Comparison of ENCODE assay signal across 1 cellular context in the genomic region with DNA sequence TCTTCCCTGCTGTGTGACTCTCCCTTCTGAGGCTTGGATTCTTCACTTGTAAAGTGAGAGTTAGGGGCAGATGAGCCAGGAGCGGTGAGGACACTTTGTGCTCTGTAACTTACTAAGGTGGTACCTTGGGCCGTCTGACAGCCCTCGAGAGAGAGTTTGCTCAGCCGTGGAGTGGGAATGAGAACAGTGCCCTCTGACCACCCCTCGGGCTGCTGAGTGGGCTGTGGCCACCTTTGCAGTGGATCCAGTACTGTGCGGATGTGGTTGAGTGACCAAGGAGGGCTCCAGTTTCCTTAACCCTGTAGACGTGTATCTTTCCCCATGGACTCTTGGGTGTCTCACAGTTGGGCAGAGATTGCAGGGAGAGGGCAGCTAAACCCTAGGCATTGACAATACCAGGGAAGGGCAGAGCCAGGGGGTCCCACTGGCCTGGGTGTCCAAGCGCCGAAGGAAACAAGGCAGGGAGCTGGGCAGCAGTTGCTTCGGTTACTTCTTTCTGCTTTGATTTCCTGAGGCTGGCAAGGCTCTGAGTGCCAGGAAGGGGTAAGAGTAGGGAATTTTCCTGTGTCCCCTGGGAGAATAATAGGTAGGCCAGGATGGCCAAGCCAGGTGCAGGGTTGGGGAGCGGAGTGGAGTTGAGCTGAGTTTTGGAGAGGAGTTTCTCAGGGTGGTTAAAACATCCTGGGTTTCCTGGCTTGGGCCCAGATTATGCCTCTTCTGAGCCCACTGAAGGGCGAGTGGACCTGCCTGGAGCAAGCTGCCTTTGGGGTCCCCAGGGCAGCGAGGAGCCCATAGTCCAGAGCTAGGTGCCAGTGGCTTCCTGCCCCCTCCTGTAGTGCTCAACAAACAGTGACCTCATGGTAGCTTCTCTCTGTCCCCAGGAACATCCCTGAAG.
TF ChIP-seq lines count a peak whose summit lies in the region.

No MANE protein-coding gene starts in this region.

TF ChIP-seq in HepG2, 621 proteins besides CTCF, POLR2A, EP300 and RAD21:
- TF ChIP-seq, protein P1, sequence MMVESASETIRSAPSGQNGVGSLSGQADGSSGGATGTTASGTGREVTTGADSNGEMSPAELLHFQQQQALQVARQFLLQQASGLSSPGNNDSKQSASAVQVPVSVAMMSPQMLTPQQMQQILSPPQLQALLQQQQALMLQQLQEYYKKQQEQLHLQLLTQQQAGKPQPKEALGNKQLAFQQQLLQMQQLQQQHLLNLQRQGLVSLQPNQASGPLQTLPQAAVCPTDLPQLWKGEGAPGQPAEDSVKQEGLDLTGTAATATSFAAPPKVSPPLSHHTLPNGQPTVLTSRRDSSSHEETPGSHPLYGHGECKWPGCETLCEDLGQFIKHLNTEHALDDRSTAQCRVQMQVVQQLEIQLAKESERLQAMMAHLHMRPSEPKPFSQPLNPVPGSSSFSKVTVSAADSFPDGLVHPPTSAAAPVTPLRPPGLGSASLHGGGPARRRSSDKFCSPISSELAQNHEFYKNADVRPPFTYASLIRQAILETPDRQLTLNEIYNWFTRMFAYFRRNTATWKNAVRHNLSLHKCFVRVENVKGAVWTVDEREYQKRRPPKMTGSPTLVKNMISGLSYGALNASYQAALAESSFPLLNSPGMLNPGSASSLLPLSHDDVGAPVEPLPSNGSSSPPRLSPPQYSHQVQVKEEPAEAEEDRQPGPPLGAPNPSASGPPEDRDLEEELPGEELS (CRISPR knock-in tag; IDR thresholded peaks at IDR 0.05) = no peak
- TF ChIP-seq, protein P2, sequence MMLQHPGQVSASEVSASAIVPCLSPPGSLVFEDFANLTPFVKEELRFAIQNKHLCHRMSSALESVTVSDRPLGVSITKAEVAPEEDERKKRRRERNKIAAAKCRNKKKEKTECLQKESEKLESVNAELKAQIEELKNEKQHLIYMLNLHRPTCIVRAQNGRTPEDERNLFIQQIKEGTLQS (CRISPR knock-in tag; IDR thresholded peaks at IDR 0.05) = no peak
- TF ChIP-seq, protein P3, sequence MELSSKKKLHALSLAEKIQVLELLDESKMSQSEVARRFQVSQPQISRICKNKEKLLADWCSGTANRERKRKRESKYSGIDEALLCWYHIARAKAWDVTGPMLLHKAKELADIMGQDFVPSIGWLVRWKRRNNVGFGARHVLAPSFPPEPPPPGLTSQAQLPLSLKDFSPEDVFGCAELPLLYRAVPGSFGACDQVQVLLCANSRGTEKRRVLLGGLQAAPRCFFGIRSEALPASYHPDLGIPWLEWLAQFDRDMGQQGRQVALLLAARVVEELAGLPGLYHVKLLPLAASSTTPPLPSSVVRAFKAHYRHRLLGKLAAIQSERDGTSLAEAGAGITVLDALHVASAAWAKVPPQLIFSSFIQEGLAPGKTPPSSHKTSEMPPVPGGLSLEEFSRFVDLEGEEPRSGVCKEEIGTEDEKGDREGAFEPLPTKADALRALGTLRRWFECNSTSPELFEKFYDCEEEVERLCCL (CRISPR knock-in tag; IDR thresholded peaks at IDR 0.05; ENCODE audit: borderline replicate concordance) = no peak
- TF ChIP-seq RBAK (CRISPR knock-in tag; IDR thresholded peaks at IDR 0.05) (no peak), POLR2G (IDR thresholded peaks at IDR 0.05; ENCODE audit: low read depth, low read length) (0 out of 2 replicates have a peak, but pooled peaks have one; percentile 29), ISL2 (CRISPR knock-in tag; IDR thresholded peaks at IDR 0.05) (no peak), RBM22 (optimal IDR thresholded peaks at IDR 0.05; ENCODE audit: low read length) (peak; percentile 46), HOXA9 (CRISPR knock-in tag; IDR thresholded peaks at IDR 0.05; ENCODE audit: borderline replicate concordance) (no peak), HOXD1 (CRISPR knock-in tag; IDR thresholded peaks at IDR 0.05) (no peak), ZNF333 (CRISPR knock-in tag; IDR thresholded peaks at IDR 0.05; ENCODE audit: borderline replicate concordance) (no peak), ZSCAN25 (CRISPR knock-in tag; IDR thresholded peaks at IDR 0.05) (no peak), ZNF121 (CRISPR knock-in tag; IDR thresholded peaks at IDR 0.05) (no peak), ZBTB38 (CRISPR knock-in tag; IDR thresholded peaks at IDR 0.05) (no peak), MEF2D (CRISPR knock-in tag; IDR thresholded peaks at IDR 0.05) (no peak), MYNN (CRISPR knock-in tag; IDR thresholded peaks at IDR 0.05; ENCODE audit: low read depth) (no peak)
- TF ChIP-seq, protein P4, sequence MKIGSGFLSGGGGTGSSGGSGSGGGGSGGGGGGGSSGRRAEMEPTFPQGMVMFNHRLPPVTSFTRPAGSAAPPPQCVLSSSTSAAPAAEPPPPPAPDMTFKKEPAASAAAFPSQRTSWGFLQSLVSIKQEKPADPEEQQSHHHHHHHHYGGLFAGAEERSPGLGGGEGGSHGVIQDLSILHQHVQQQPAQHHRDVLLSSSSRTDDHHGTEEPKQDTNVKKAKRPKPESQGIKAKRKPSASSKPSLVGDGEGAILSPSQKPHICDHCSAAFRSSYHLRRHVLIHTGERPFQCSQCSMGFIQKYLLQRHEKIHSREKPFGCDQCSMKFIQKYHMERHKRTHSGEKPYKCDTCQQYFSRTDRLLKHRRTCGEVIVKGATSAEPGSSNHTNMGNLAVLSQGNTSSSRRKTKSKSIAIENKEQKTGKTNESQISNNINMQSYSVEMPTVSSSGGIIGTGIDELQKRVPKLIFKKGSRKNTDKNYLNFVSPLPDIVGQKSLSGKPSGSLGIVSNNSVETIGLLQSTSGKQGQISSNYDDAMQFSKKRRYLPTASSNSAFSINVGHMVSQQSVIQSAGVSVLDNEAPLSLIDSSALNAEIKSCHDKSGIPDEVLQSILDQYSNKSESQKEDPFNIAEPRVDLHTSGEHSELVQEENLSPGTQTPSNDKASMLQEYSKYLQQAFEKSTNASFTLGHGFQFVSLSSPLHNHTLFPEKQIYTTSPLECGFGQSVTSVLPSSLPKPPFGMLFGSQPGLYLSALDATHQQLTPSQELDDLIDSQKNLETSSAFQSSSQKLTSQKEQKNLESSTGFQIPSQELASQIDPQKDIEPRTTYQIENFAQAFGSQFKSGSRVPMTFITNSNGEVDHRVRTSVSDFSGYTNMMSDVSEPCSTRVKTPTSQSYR (CRISPR knock-in tag; IDR thresholded peaks at IDR 0.05; ENCODE audit: borderline replicate concordance) = no peak
